ENCODE assay signal across 22 cellular contexts in genomic region chr5:127686424-127686823, GRCh38. TPM values are rescaled to one million over a fixed set of nuclear protein-coding genes. Genes with fewer than 3 reads are reported as not detected.
"Had no signal": no experiment of that assay in that cellular context is flagged by ENCODE, and none has a peak within 500 bp of the region (broad histone marks: within the 10 kb centered on the region; RNA-seq: fewer than 3 reads in every experiment).

No MANE protein-coding gene starts in this region.

- H3K27me3 ChIP-seq: colonic mucosa, dorsolateral prefrontal cortex, esophagus squamous epithelium had no signal

- H3K27ac ChIP-seq: colonic mucosa, dorsolateral prefrontal cortex, epithelial cell of prostate, esophagus squamous epithelium, lower lobe of right lung had no signal

- H3K4me1 ChIP-seq: colonic mucosa, lower lobe of right lung had no signal

- H3K4me3 ChIP-seq: colonic mucosa, dorsolateral prefrontal cortex, esophagus squamous epithelium, lower lobe of right lung, smooth muscle cell had no signal

- H3K9me3 ChIP-seq: colonic mucosa, esophagus squamous epithelium, lower lobe of right lung had no signal

- H3K36me3 ChIP-seq: colonic mucosa, esophagus squamous epithelium, lower lobe of right lung had no signal

- FAIRE-seq: islet of Langerhans had no signal

- H3K4me2 ChIP-seq: smooth muscle cell had no signal

- DNase-seq: caudate nucleus; colonic mucosa; dorsolateral prefrontal cortex; effector CD8-positive, alpha-beta T cell; esophagus squamous epithelium; foreskin fibroblast; hypothalamus; kidney glomerular epithelial cell; lower lobe of right lung; mesenchymal stem cell; midbrain; stimulated activated CD4-positive, alpha-beta T cell treated with anti-CD3 and anti-CD28 coated beads, Interleukin-2, amount 100 ng/mL, for 48 hours; stimulated activated naive CD4-positive, alpha-beta T cell treated with Interleukin-2 at 50 U/mL for 16 hours; trophoblast cell had no signal

- ATAC-seq: lower lobe of right lung; natural killer cell treated with Interleukin-12 subunit alpha and Interleukin-12 subunit beta and Interleukin-15 and Interleukin-18, amount 100 ng/mL, for 72 hours had no signal

RNA-seq across cellular contexts. Expression of gene CCDC192, which starts 16.8 kb away (rescaled TPM):
- total RNA-seq: cerebellum; colonic mucosa; esophagus squamous epithelium; lower lobe of right lung; natural killer cell treated with Interleukin-12 subunit alpha and Interleukin-12 subunit beta and Interleukin-15 and Interleukin-18, amount 100 ng/mL, for 72 hours; osteoblast; pulmonary artery endothelial cell; smooth muscle cell; urinary bladder had no signal
- polyA plus RNA-seq: smooth muscle cell had no signal

RNA-seq across cellular contexts. Expression of gene CTXN3, which starts 37.5 kb away (rescaled TPM):
- total RNA-seq: colonic mucosa; lower lobe of right lung; natural killer cell treated with Interleukin-12 subunit alpha and Interleukin-12 subunit beta and Interleukin-15 and Interleukin-18, amount 100 ng/mL, for 72 hours; osteoblast; pulmonary artery endothelial cell; smooth muscle cell had no signal
- polyA plus RNA-seq: smooth muscle cell had no signal
